ENCODE assay signal across 8 cellular contexts in the genomic region with DNA sequence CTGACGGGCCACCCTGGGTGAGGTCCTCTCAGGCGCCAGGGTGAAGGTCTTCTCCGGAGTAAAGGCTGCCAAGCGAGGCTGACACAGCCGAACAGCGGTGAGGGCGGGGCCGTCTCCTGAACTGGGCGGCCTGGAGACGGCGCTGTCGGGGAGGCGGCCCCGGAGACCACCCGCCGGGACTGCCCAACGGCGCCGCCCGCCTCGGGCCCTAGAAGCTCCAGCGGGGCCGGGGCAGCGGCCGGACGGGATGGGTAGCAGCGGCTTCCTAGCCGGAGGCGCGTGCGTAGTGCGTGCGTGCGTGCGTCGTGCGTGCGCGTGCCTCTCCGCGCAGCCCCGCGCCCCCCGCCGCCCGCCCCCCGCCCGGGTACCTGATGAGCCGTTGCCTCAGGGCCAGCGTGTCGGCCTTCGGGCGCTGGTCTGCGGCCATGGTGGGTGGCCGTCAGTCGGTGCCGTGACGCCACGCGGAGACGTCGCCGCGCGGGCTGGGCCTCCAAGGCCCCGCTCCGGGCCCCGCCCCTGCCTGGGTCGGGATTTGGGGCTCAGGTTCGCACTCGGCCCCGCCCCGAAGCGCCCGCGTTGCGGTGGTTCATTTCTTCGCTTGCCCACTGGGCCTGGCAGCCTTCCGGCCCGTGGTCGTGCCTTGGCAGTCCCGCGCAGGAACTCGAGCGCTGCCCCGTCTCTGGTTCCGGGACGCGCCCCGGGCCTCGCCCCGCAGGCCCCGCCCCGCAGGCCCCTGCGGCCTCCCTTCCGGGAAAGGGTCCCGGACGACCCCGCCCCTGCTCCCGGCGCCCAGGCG.
DNase-seq lines count a peak whose midpoint lies in the region; ATAC-seq and TF ChIP-seq lines count a peak whose summit lies in the region.

A gene (minus strand): TSS at position 679 of the 796 bp plus-strand sequence. CDS start 252 bp downstream, at position 427.

- H3K27ac Mint-ChIP-seq in nephron = peak within 1 kb of the TSS; percentile 74 to 90 (median 82)

- no peaks in the 10 kb centered on the region for H3K9me3 ChIP-seq in subcutaneous abdominal adipose tissue (ENCODE audit: control insufficient read depth in 5 of 5, low read length in 5 of 5)

- H3K4me1 ChIP-seq in subcutaneous abdominal adipose tissue (ENCODE audit: control insufficient read depth in 5 of 5, insufficient read depth in 5 of 5, low read length in 5 of 5) = peaks cover 10 to 83% (median 56%) of the 10 kb centered on the region in 5 donors

- H3K9me3 Mint-ChIP-seq in nephron = no peaks in the 10 kb centered on the region

- peaks cover 43% of the 10 kb centered on the region for H3K4me1 Mint-ChIP-seq in nephron

- peaks cover 38% of the 10 kb centered on the region for H3K36me3 Mint-ChIP-seq in nephron (ENCODE audit: low read depth)

- peak within 1 kb of the TSS; percentile 85 to 92 (median 89) for H3K4me3 Mint-ChIP-seq in nephron

- H3K9ac ChIP-seq in subcutaneous abdominal adipose tissue (ENCODE audit: low read length in 5 of 5) = peak within 1 kb of the TSS; percentile 87 to 95 (median 92)

- H3K27me3 ChIP-seq in subcutaneous abdominal adipose tissue (ENCODE audit: control insufficient read depth in 5 of 5, insufficient read depth in 4 of 5, low read length in 5 of 5) = no peaks in the 10 kb centered on the region

- peak within 1 kb of the TSS; percentile 91 for H3K27ac ChIP-seq in subcutaneous abdominal adipose tissue (ENCODE audit: low read depth, low read length)

- peaks cover 3 to 37% (median 25%) of the 10 kb centered on the region in 5 donors for H3K36me3 ChIP-seq in subcutaneous abdominal adipose tissue (ENCODE audit: control insufficient read depth in 5 of 5, insufficient read depth in 5 of 5, low read length in 5 of 5)

- peak within 1 kb of the TSS; percentile 88 for H3K4me3 ChIP-seq in fibroblast of pulmonary artery (replicated peaks; ENCODE audit: low read depth, low read length)
- peak within 1 kb of the TSS; percentile 83 to 87 (median 84) for H3K4me3 ChIP-seq in subcutaneous abdominal adipose tissue (ENCODE audit: low read depth in 1 of 5, low read length in 5 of 5)

- ATAC-seq in GM19328 (IDR thresholded peaks at IDR 0.05; ENCODE audit: unreplicated experiment) (peak; percentile 59), HG03457 (IDR thresholded peaks at IDR 0.05; ENCODE audit: unreplicated experiment) (peak; percentile 58)

- DNase-seq in CMK (ENCODE audit: low read depth) (peak; percentile 70), RKO (ENCODE audit: low spot score) (peak; percentile 76), fibroblast of pulmonary artery (ENCODE audit: low read depth) (peak; percentile 64)
- DNase-seq in activated T-helper 9 cell treated with anti-CD3 and anti-CD28 coated beads, Interleukin-2, amount 50 U/mL, for 16 hours (ENCODE audit: low read depth) = peak; percentile 58

- no peaks in the 10 kb centered on the region for H3K27me3 Mint-ChIP-seq in nephron (ENCODE audit: low read depth)

- TF ChIP-seq CTCF in fibroblast of pulmonary artery (IDR thresholded peaks at IDR 0.05; ENCODE audit: low read length, missing control alignments) = no peak
- no peak for TF ChIP-seq CTCF in nephron (IDR thresholded peaks at IDR 0.05; ENCODE audit: unreplicated experiment in 3 of 3)

Comparison
In these comparisons a context has a peak if more than half of its experiments do, and no peak if none do; other contexts are left out.
1. Peak in every context shown above with its lines: DNase-seq, ATAC-seq, H3K4me3 ChIP-seq and H3K27ac ChIP-seq.